Comparison of ENCODE assay signal across 25 cellular contexts in genomic region chr6:97246842-97247241, GRCh38.
"Had no signal": no experiment of that assay in that cellular context is flagged by ENCODE, and none has a peak within 500 bp of the region (broad histone marks: within the 10 kb centered on the region; RNA-seq: fewer than 3 reads in every experiment).

No MANE protein-coding gene starts in this region.

- H3K27me3 ChIP-seq: dorsolateral prefrontal cortex, esophagus muscularis mucosa, foreskin keratinocyte, gastroesophageal sphincter, heart left ventricle, hepatocyte, left lung had no signal

- H3K9me3 ChIP-seq: esophagus muscularis mucosa, gastroesophageal sphincter, left lung, lower lobe of right lung, mucosa of descending colon had no signal

- H2AFZ ChIP-seq: hepatocyte had no signal

- DNase-seq: dermis blood vessel endothelial cell; dorsolateral prefrontal cortex; effector CD4-positive, alpha-beta T cell; effector memory CD4-positive, alpha-beta T cell; foreskin keratinocyte; heart left ventricle; hypothalamus; immature natural killer cell; islet precursor cell; kidney; kidney glomerular epithelial cell; left cardiac atrium; left lung; left ventricle myocardium superior; lower lobe of right lung; mesenchymal stem cell; mucosa of descending colon; naive B cell had no signal

- ATAC-seq: foreskin keratinocyte, gastroesophageal sphincter, heart left ventricle, left cardiac atrium, left lung, left ventricle myocardium superior, lower lobe of right lung, mucosa of descending colon had no signal

- H3K4me1 ChIP-seq: esophagus muscularis mucosa, foreskin keratinocyte, gastroesophageal sphincter, heart left ventricle, left lung, lower lobe of right lung had no signal

- H3K4me2 ChIP-seq: hepatocyte had no signal

- H3K4me3 ChIP-seq: coronary artery, dorsolateral prefrontal cortex, esophagus muscularis mucosa, gastroesophageal sphincter, heart left ventricle, hepatocyte, left lung, lower lobe of right lung, mucosa of descending colon had no signal

- H3K27ac ChIP-seq: coronary artery, dorsolateral prefrontal cortex, esophagus muscularis mucosa, foreskin keratinocyte, gastroesophageal sphincter, heart left ventricle, hepatocyte, left lung, lower lobe of right lung had no signal

- FAIRE-seq: colon, endothelial cell of umbilical vein, frontal cortex, kidney had no signal
